ENCODE assay signal across 21 cellular contexts in genomic region chr20:61889659-61890058, GRCh38.
DNase-seq lines count a peak whose midpoint lies in the region; ATAC-seq, FAIRE-seq and TF ChIP-seq lines count a peak whose summit lies in the region.
"Had no signal": no experiment of that assay in that cellular context is flagged by ENCODE, and none has a peak within 500 bp of the region (broad histone marks: within the 10 kb centered on the region; RNA-seq: fewer than 3 reads in every experiment).

No MANE protein-coding gene starts in this region.

- no peaks in the 10 kb centered on the region for H3K79me2 ChIP-seq in K562 (ENCODE audit: control insufficient read depth, insufficient read depth, low read length)

- FAIRE-seq in HTR-8/SVneo (lab: Jason Lieb, UNC) (peak; percentile 99), K562 (lab: Jason Lieb, UNC) (no peak)
- FAIRE-seq: A204.1, G401.6 had no signal

- H3K27me3 Mint-ChIP-seq in activated naive CD8-positive, alpha-beta T cell treated with anti-CD3 and anti-CD28 coated beads, Interleukin-2, amount 50 U/mL, for 24 hours, result peaks cover 5% of the 10 kb centered on the region
- no peaks in the 10 kb centered on the region for H3K27me3 Mint-ChIP-seq in activated naive CD8-positive, alpha-beta T cell treated with anti-CD3 and anti-CD28 coated beads for 36 hours
- H3K27me3 Mint-ChIP-seq: CD4-positive, CD25-positive, alpha-beta regulatory T cell had no signal

- H3K4me3 Mint-ChIP-seq in activated naive CD8-positive, alpha-beta T cell treated with anti-CD3 and anti-CD28 coated beads, Interleukin-2, amount 50 U/mL, for 24 hours, result no peak overlapping the region
- H3K4me3 Mint-ChIP-seq in activated naive CD8-positive, alpha-beta T cell treated with anti-CD3 and anti-CD28 coated beads for 36 hours, result no peak overlapping the region
- H3K4me3 Mint-ChIP-seq: B cell; CD4-positive, CD25-positive, alpha-beta regulatory T cell; CD8-positive, alpha-beta T cell; GM23338; H9 had no signal

- H3K4me3 ChIP-seq in K562, result no peak overlapping the region
- H3K4me3 ChIP-seq: BLaER1, GM23338 had no signal

- DNase-seq in activated naive CD8-positive, alpha-beta T cell treated with anti-CD3 and anti-CD28 coated beads, Interleukin-2, amount 50 U/mL, for 24 hours, result no peak
- DNase-seq in activated naive CD8-positive, alpha-beta T cell treated with anti-CD3 and anti-CD28 coated beads for 36 hours, result no peak
- DNase-seq in HTR-8/SVneo (ENCODE audit: insufficient read length, low spot score) (no peak), K562 (ENCODE audit: extremely low read depth in 1 of 4, low spot score in 3 of 4) (no peak), NCI-H345 treated with DMSO at 0.1 percent for 48 hours (lab: John Stamatoyannopoulos, UW; ENCODE audit: unreplicated experiment) (no peak), SKM-1 (lab: John Stamatoyannopoulos, UW; ENCODE audit: unreplicated experiment) (no peak)
- DNase-seq in activated naive CD4-positive, alpha-beta T cell (lab: John Stamatoyannopoulos, UW), result no peak
- DNase-seq: Caco-2; CD4-positive, CD25-positive, alpha-beta regulatory T cell; CD8-positive, alpha-beta T cell; DMS153; DND-41; H9 had no signal

- no peaks in the 10 kb centered on the region for H3K9me1 ChIP-seq in K562 (ENCODE audit: control insufficient read depth, insufficient read depth, low read length)

- TF ChIP-seq RAD21 in K562 (CRISPR knock-in tag; conservative IDR thresholded peaks at IDR 0.05 in 1 of 2, IDR thresholded peaks at IDR 0.05 in 1 of 2), result no peak

- no peak for TF ChIP-seq EP300 in K562 (IDR thresholded peaks at IDR 0.05; ENCODE audit: low read length)

- peak overlapping the region; percentile 9 for H3K27ac Mint-ChIP-seq in activated naive CD8-positive, alpha-beta T cell treated with anti-CD3 and anti-CD28 coated beads, Interleukin-2, amount 50 U/mL, for 24 hours
- no peak overlapping the region for H3K27ac Mint-ChIP-seq in activated naive CD8-positive, alpha-beta T cell treated with anti-CD3 and anti-CD28 coated beads for 36 hours
- H3K27ac Mint-ChIP-seq: B cell; CD8-positive, alpha-beta T cell; GM23338; H9 had no signal

- WGBS in K562 (ENCODE audit: insufficient coverage, low coverage, missing lambda C conversion rate), result 0% methylated on average over 1 of the region's 1 CpG

- BruUV-seq in K562 (replicated peaks; lab: Mats Ljungman, UMichigan), result no TSS peak

- ATAC-seq in activated naive CD8-positive, alpha-beta T cell treated with anti-CD3 and anti-CD28 coated beads, Interleukin-2, amount 50 U/mL, for 24 hours, result no peak
- no peak for ATAC-seq in K562
- ATAC-seq: CD8-positive, alpha-beta T cell; GM23338; HCT116 had no signal

- H3K9me3 Mint-ChIP-seq in activated naive CD8-positive, alpha-beta T cell treated with anti-CD3 and anti-CD28 coated beads, Interleukin-2, amount 50 U/mL, for 24 hours, result peaks cover 13% of the 10 kb centered on the region
- no peaks in the 10 kb centered on the region for H3K9me3 Mint-ChIP-seq in activated naive CD8-positive, alpha-beta T cell treated with anti-CD3 and anti-CD28 coated beads for 36 hours
- H3K9me3 Mint-ChIP-seq: CD8-positive, alpha-beta T cell had no signal

- peaks cover 11 to 24% of the 10 kb centered on the region in 2 experiments for H3K27me3 ChIP-seq in K562 (ENCODE audit: control insufficient read depth in 2 of 2, insufficient read depth in 2 of 2, low read length in 2 of 2)
- H3K27me3 ChIP-seq: BLaER1 had no signal

- no peaks in the 10 kb centered on the region for H3K9me3 ChIP-seq in K562 (replicated peaks; ENCODE audit: control insufficient read depth, insufficient read depth, low read depth, low read length)
- H3K9me3 ChIP-seq: BLaER1, Caco-2 had no signal

- POLR2A ChIA-PET in K562 (lab: Yijun Ruan, JAX), result no interaction called here

- H3K9ac ChIP-seq in K562 (ENCODE audit: insufficient read depth in 1 of 2, low read depth in 2 of 2, low read length in 2 of 2), result no peak overlapping the region
- H3K9ac ChIP-seq: BLaER1 had no signal

- intact Hi-C loops in K562 (cut with micrococcal nuclease), result no loop called here

- no peak overlapping the region for H3K27ac ChIP-seq in K562 (ENCODE audit: extremely low read depth, low read depth, low read length)
- H3K27ac ChIP-seq: 22Rv1, BLaER1, C4-2B had no signal

- in situ Hi-C loops in K562 (cut with MboI), result loop anchor here (25.0 kb wide), 1 partner anchor 1677 kb away; no protein-coding TSS in a partner anchor

- no peaks in the 10 kb centered on the region for H3K4me1 Mint-ChIP-seq in activated naive CD8-positive, alpha-beta T cell treated with anti-CD3 and anti-CD28 coated beads, Interleukin-2, amount 50 U/mL, for 24 hours
- peaks cover 2% of the 10 kb centered on the region for H3K4me1 Mint-ChIP-seq in activated naive CD8-positive, alpha-beta T cell treated with anti-CD3 and anti-CD28 coated beads for 36 hours
- H3K4me1 Mint-ChIP-seq: GM23338, H9 had no signal

- H3K4me2 ChIP-seq in K562 (ENCODE audit: insufficient read depth, low read length), result no peak overlapping the region
- H3K4me2 ChIP-seq: BLaER1, GM23338 had no signal

- no peaks in the 10 kb centered on the region; a peak in 1 of 5 replicates for H3K4me1 ChIP-seq in K562 (replicated peaks in 1 of 2; ENCODE audit: control insufficient read depth in 2 of 2, insufficient read depth in 2 of 2, low read length in 2 of 2)
- H3K4me1 ChIP-seq: Caco-2 had no signal

- TF ChIP-seq CTCF in K562 (IDR thresholded peaks at IDR 0.05 in 2 of 3, conservative IDR thresholded peaks at IDR 0.05 in 1 of 3; ENCODE audit: insufficient read depth in 2 of 3, low read depth in 1 of 3, low read length in 3 of 3), result no peak

- no peaks in the 10 kb centered on the region for H4K20me1 ChIP-seq in K562 (replicated peaks; ENCODE audit: control insufficient read depth, insufficient read depth, low read length)

- no peaks in the 10 kb centered on the region for H3K36me3 ChIP-seq in K562 (ENCODE audit: control insufficient read depth, insufficient read depth, low read length)
- H3K36me3 ChIP-seq: BLaER1 had no signal

- H2AFZ ChIP-seq in K562 (ENCODE audit: low read depth, low read length), result no peak overlapping the region
- H2AFZ ChIP-seq: GM23338 had no signal

- H3K36me3 Mint-ChIP-seq in activated naive CD8-positive, alpha-beta T cell treated with anti-CD3 and anti-CD28 coated beads, Interleukin-2, amount 50 U/mL, for 24 hours (ENCODE audit: low read depth), result no peaks in the 10 kb centered on the region
- no peaks in the 10 kb centered on the region for H3K36me3 Mint-ChIP-seq in activated naive CD8-positive, alpha-beta T cell treated with anti-CD3 and anti-CD28 coated beads for 36 hours
- H3K36me3 Mint-ChIP-seq: CD4-positive, CD25-positive, alpha-beta regulatory T cell; CD8-positive, alpha-beta T cell had no signal

- CTCF ChIA-PET in K562 (lab: Yijun Ruan, JAX; ENCODE audit: low intra/inter-chr PET ratio), result no interaction called here

- no peak for TF ChIP-seq POLR2A in K562 (conservative IDR thresholded peaks at IDR 0.05)

TF ChIP-seq in K562, 482 proteins besides CTCF, POLR2A, EP300 and RAD21 (continues in another document):
- TF ChIP-seq BRF2 (IDR thresholded peaks at IDR 0.05; ENCODE audit: borderline replicate concordance, insufficient read depth, insufficient read length) (no peak), HOMEZ (CRISPR knock-in tag; IDR thresholded peaks at IDR 0.05) (no peak), PKNOX1 (IDR thresholded peaks at IDR 0.05) (peak; percentile 32; the same call in 1 of the 2 replicates), ZNF764 (CRISPR knock-in tag; IDR thresholded peaks at IDR 0.05; ENCODE audit: low read depth) (no peak), DNMT1 (IDR thresholded peaks at IDR 0.05) (no peak), ATF7 (IDR thresholded peaks at IDR 0.05) (no peak), PCBP1 (IDR thresholded peaks at IDR 0.05; ENCODE audit: low read depth, low read length, poor library complexity, severe bottlenecking) (no peak)
